In the genomic region with DNA sequence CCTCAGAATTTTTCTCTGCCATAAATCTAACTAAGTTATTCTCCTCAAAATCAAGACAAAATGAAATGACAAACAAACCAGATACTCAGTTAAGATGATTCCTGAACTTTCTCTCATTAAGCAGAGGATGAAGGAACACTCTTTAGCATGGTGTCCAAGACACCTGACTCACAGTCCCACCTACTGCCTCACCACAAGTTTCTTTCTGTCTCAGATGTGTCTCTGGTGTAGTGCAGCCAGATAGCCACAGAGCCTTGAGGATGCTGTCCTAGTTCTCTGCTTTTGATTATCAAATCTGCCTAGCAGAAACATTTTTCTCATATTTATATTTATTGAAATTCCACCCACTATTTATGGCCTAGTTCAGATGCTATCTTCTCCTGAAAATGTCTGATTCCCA, we compare ENCODE assay signal across 13 cellular contexts.
DNase-seq lines count a peak whose midpoint lies in the region; ATAC-seq lines count a peak whose summit lies in the region.
"Had no signal": no experiment of that assay in that cellular context is flagged by ENCODE, and none has a peak within 500 bp of the region (broad histone marks: within the 10 kb centered on the region; RNA-seq: fewer than 3 reads in every experiment).

No MANE protein-coding gene starts in this region.

- DNase-seq in GF-D8 (lab: John Stamatoyannopoulos, UW): no peak
- DNase-seq in SW480 (ENCODE audit: low spot score): no peak
- no peak for DNase-seq in H4 (ENCODE audit: low spot score)
- no peak for DNase-seq in HPDE6-E6E7 (ENCODE audit: extremely low spot score)
- DNase-seq: C1 segment of cervical spinal cord, left cardiac atrium, MV-4-11, NCI-H510A treated with DMSO at 0.1 percent for 48 hours, SHP77 had no signal

- ATAC-seq in GM18861 (IDR thresholded peaks at IDR 0.05; ENCODE audit: unreplicated experiment) (peak; percentile 95), GM21390 (IDR thresholded peaks at IDR 0.05; ENCODE audit: unreplicated experiment) (peak; percentile 96), HG02973 (IDR thresholded peaks at IDR 0.05; ENCODE audit: unreplicated experiment) (peak; percentile 99), HG03571 (IDR thresholded peaks at IDR 0.05; ENCODE audit: unreplicated experiment) (peak; percentile 95)
- ATAC-seq: left cardiac atrium had no signal
